Comparison of ENCODE assay signal across 8 cellular contexts in the genomic region with DNA sequence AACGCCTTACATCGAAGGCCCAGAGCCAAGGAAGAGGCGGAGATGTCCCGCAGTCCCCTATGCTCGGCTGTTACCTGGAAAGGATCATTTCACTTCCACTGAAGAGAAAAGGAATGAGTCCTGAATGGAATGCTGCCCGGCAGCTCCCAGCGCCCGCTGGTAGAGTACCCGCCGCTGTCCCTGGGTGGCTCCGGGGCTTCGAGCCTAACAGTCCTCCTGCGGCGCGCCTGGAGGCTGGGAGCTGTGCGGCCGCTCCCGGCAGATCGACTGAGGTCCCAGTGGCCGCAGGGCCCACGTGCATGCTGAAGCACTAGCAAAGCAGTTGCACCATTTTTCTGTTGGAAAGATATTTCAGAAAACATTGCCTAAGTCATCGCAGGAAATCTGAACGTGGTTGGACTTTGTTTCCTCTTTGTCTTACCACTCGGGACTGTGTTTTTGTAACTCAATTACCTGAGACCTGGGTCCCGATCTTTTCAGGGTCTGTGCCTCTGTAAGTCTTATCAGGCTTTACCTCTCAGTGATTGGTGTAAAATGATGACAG. TPM values are rescaled to one million over a fixed set of nuclear protein-coding genes. Genes with fewer than 3 reads are reported as not detected.
DNase-seq lines count a peak whose midpoint lies in the region; ATAC-seq and TF ChIP-seq lines count a peak whose summit lies in the region.

No MANE protein-coding gene starts in this region.

- no peaks in the 10 kb centered on the region for H3K9me3 ChIP-seq in SK-N-MC (ENCODE audit: low read depth, low read length)
- no peaks in the 10 kb centered on the region for H3K9me3 ChIP-seq in muscle layer of duodenum (ENCODE audit: control insufficient read depth in 1 of 2, low read length in 2 of 2)
- H3K9me3 ChIP-seq in aorta (ENCODE audit: control insufficient read depth, low read length), result no peaks in the 10 kb centered on the region

- H3K27me3 ChIP-seq in muscle layer of duodenum (ENCODE audit: low read depth, low read length), result peaks cover 22% of the 10 kb centered on the region
- H3K27me3 ChIP-seq in aorta (ENCODE audit: control insufficient read depth in 1 of 2, insufficient read depth in 2 of 2, low read length in 1 of 2), result no peaks in the 10 kb centered on the region

- ATAC-seq in aorta (ENCODE audit: low FRiP score), result peak; percentile 69

- H3K4me1 ChIP-seq in muscle layer of duodenum (ENCODE audit: control insufficient read depth in 1 of 2, insufficient read depth in 2 of 2, low read length in 2 of 2) (peaks cover 4 to 24% of the 10 kb centered on the region in 2 donors), aorta (ENCODE audit: control insufficient read depth in 1 of 2, insufficient read depth in 2 of 2, low read length in 2 of 2) (no peaks in the 10 kb centered on the region)

- in situ Hi-C loops in GM13977 (cut with MboI; ENCODE audit: low pct_unique_long_range_greater_than_20kb, low sequenced_read_pairs, unreplicated experiment), result loop anchor here (10.0 kb wide), 2 partner anchors 374 to 894 kb away; no protein-coding TSS in a partner anchor

- H3K36me3 ChIP-seq in SK-N-MC (ENCODE audit: insufficient read depth, low read length) (no peaks in the 10 kb centered on the region), muscle layer of duodenum (ENCODE audit: control insufficient read depth in 1 of 2, insufficient read depth in 2 of 2, low read length in 2 of 2) (no peaks in the 10 kb centered on the region), aorta (ENCODE audit: control insufficient read depth in 1 of 2, insufficient read depth in 2 of 2, low read length in 1 of 2) (no peaks in the 10 kb centered on the region)

- TF ChIP-seq CTCF in GM13977 (IDR thresholded peaks at IDR 0.05; ENCODE audit: extremely low read depth, insufficient read depth, missing control alignments), result no peak

- DNase-seq in 8988T (peak; percentile 82), GM13977 (ENCODE audit: low spot score) (peak; percentile 44), SK-N-MC (ENCODE audit: low read depth, low spot score) (no peak), epithelial cell of prostate (ENCODE audit: low read depth, low spot score) (no peak), aorta (peak; percentile 80 to 90), dermis blood vessel endothelial cell (no peak)
- DNase-seq in activated CD8-positive, alpha-beta memory T cell treated with anti-CD3 and anti-CD28 coated beads, Interleukin-2, amount 50 U/mL, for 48 hours, result no peak

- H3K9ac ChIP-seq in SK-N-MC (ENCODE audit: insufficient read length), result no peak overlapping the region

- peak overlapping the region; percentile 92; the same call in 1 of the 2 replicates for H3K4me3 ChIP-seq in SK-N-MC
- H3K4me3 ChIP-seq in muscle layer of duodenum (ENCODE audit: low read depth in 1 of 2, low read length in 2 of 2), result peak overlapping the region; percentile 76 to 89
- no peak overlapping the region for H3K4me3 ChIP-seq in aorta (ENCODE audit: low read length in 2 of 2)

- intact Hi-C loops in aorta (cut with DNase I), result loop anchor here (10.0 kb wide), 2 partner anchors 294 to 314 kb away; a partner anchor contains a TSS

- 5 to 6% methylated on average over 25 of the region's 25 CpGs for WGBS in aorta, 2 donors

- H3K27ac ChIP-seq in SK-N-MC, result no peak overlapping the region
- peak overlapping the region; percentile 48 for H3K27ac ChIP-seq in epithelial cell of prostate
- no peak overlapping the region for H3K27ac ChIP-seq in muscle layer of duodenum (ENCODE audit: low read length)
- H3K27ac ChIP-seq in aorta (ENCODE audit: low read depth in 1 of 2, low read length in 2 of 2), result peak overlapping the region in 1 of 2 donors; percentile 9

RNA-seq across cellular contexts. Expression of a gene that starts 1.0 kb away (rescaled TPM):
- total RNA-seq in aorta (not detected), dermis blood vessel endothelial cell (not detected in 2 replicates)
- not detected for polyA plus RNA-seq in aorta

RNA-seq across cellular contexts. Expression of a gene that starts 13.6 kb away (rescaled TPM):
- total RNA-seq in aorta (1 to 10 TPM; 1.2 to 1.3 TPM), dermis blood vessel endothelial cell (0.05 TPM in 1 of 2 replicates, not detected in the other)
- 1 to 10 TPM in 1 of 2 donors, not detected in 1; 1.0 TPM for polyA plus RNA-seq in aorta

Comparison
In these comparisons a context has a peak if more than half of its experiments do, and no peak if none do; other contexts are left out.
1. DNase-seq: peak in 8988T (single experiment), GM13977 (single experiment) and aorta (2 of 2); none in SK-N-MC (single experiment), epithelial cell of prostate (single experiment), activated CD8-positive, alpha-beta memory T cell treated with anti-CD3 and anti-CD28 coated beads, Interleukin-2, amount 50 U/mL, for 48 hours (single experiment) and dermis blood vessel endothelial cell (single experiment).
2. H3K4me3 ChIP-seq: peak in SK-N-MC (single experiment) and muscle layer of duodenum (2 of 2); none in aorta (0 of 2).